ENCODE assay signal across 18 cellular contexts in the genomic region with DNA sequence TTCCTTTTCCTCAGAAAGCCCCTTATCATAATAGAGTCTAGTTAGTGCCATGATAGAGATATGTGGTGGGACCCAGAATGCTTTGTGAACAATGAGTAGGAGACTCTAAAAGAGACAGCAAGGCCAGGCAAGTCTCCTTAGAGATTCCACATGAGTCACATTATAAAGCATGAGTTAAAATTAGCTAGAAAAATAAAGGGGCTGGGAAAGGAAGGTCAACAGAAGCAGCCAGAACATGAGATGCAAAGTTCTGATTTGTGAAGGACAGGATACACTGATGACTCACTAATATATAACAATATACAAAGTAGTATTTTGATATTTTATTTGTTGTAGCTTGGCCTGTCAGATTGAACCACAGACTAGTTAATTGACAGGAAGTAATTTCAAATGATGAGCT. TPM values are rescaled to one million over a fixed set of nuclear protein-coding genes. Genes with fewer than 3 reads are reported as not detected.
DNase-seq lines count a peak whose midpoint lies in the region; ATAC-seq and TF ChIP-seq lines count a peak whose summit lies in the region.
"Had no signal": no experiment of that assay in that cellular context is flagged by ENCODE, and none has a peak within 500 bp of the region (broad histone marks: within the 10 kb centered on the region; RNA-seq: fewer than 3 reads in every experiment).

No MANE protein-coding gene starts in this region.

- H3K4me1 Mint-ChIP-seq in endodermal cell, result peaks cover 9% of the 10 kb centered on the region

- no peaks in the 10 kb centered on the region for H3K36me3 ChIP-seq in endodermal cell (ENCODE audit: control insufficient read depth, insufficient read depth, low read length)
- H3K36me3 ChIP-seq: left lung had no signal

- no peak overlapping the region for H3K9ac ChIP-seq in endodermal cell (ENCODE audit: extremely low read depth, low read length, poor library complexity, severe bottlenecking)
- H3K9ac ChIP-seq: parathyroid adenoma had no signal

- DNase-seq in ELR (ENCODE audit: low read depth) (peak; percentile 57), RPMI7951 (ENCODE audit: low read depth) (peak; percentile 19), epithelial cell of esophagus (ENCODE audit: low read depth) (peak; percentile 70), lung microvascular endothelial cell (ENCODE audit: low read depth in 2 of 2) (peak; percentile 33 to 87), globus pallidus (ENCODE audit: low spot score) (no peak), endodermal cell (no peak), superior temporal gyrus (ENCODE audit: extremely low spot score) (no peak)
- DNase-seq: activated T-cell treated with anti-CD3 and anti-CD28 coated beads, Interleukin-2, amount 50 U/mL, for 1 hour; AML-193; left lung; NCI-H1436; NCI-H510A; OCI-M1; stimulated activated naive CD4-positive, alpha-beta T cell treated with Interleukin-2 at 50 U/mL for 16 hours had no signal

- no peaks in the 10 kb centered on the region for H3K27me3 ChIP-seq in endodermal cell (ENCODE audit: control insufficient read depth, insufficient read depth, low read length, poor library complexity, severe bottlenecking)
- H3K27me3 ChIP-seq: left lung had no signal

- H3K27me3 Mint-ChIP-seq in endodermal cell (ENCODE audit: insufficient read depth), result no peaks in the 10 kb centered on the region

- no peak overlapping the region for H3K27ac ChIP-seq in endodermal cell (ENCODE audit: low read depth, low read length)
- H3K27ac ChIP-seq: HL-60, left lung, parathyroid adenoma had no signal

- no peak for ATAC-seq in HG03521 (IDR thresholded peaks at IDR 0.05; ENCODE audit: unreplicated experiment)
- ATAC-seq: left lung, SK-N-SH treated with all-trans-retinoic acid at 6 μM for 48 hours had no signal

- H3K4me3 Mint-ChIP-seq in endodermal cell, result no peak overlapping the region

- H3K27ac Mint-ChIP-seq in endodermal cell, result no peak overlapping the region

- no peaks in the 10 kb centered on the region for H3K4me1 ChIP-seq in endodermal cell (ENCODE audit: control insufficient read depth, insufficient read depth, low read length)
- H3K4me1 ChIP-seq: left lung, parathyroid adenoma had no signal

- H3K9me3 ChIP-seq in endodermal cell (ENCODE audit: control insufficient read depth, low read length), result no peaks in the 10 kb centered on the region
- H3K9me3 ChIP-seq: left lung had no signal

- no peaks in the 10 kb centered on the region for H3K36me3 Mint-ChIP-seq in endodermal cell (ENCODE audit: low read depth)

- H3K4me3 ChIP-seq in epithelial cell of esophagus (ENCODE audit: low read length) (no peak overlapping the region), endodermal cell (ENCODE audit: low read length) (no peak overlapping the region)
- H3K4me3 ChIP-seq: left lung had no signal

- peaks cover 6% of the 10 kb centered on the region for H3K9me3 Mint-ChIP-seq in endodermal cell

- TF ChIP-seq CTCF in epithelial cell of esophagus (IDR thresholded peaks at IDR 0.05; ENCODE audit: insufficient read depth, low read depth, low read length, missing control alignments) (no peak), endodermal cell (conservative IDR thresholded peaks at IDR 0.05) (no peak)

RNA-seq across cellular contexts. Expression of a gene that starts 25.3 kb away (rescaled TPM):
- total RNA-seq in RPMI7951 (2014; rRNA removed; shearing (Covaris generic)), result 51.3 and 54.5 TPM in 2 replicates
- 16.8 and 27.4 TPM in 2 replicates for total RNA-seq in lung microvascular endothelial cell
- total RNA-seq in endodermal cell, result 10 to 100 TPM; 32.8 to 38.8 TPM
- polyA plus RNA-seq in endodermal cell (2013, experiment 1 of 2), result 24.1 TPM
- 20.2 TPM for polyA plus RNA-seq in endodermal cell (2013, experiment 2 of 2)

Comparison
In these comparisons a context has a peak if more than half of its experiments do, and no peak if none do; other contexts are left out.
1. DNase-seq: peak in ELR (single experiment), RPMI7951 (single experiment), epithelial cell of esophagus (single experiment) and lung microvascular endothelial cell (2 of 2); none in globus pallidus (single experiment), endodermal cell (single experiment) and superior temporal gyrus (single experiment).